Comparison of ENCODE assay signal across 2 cellular contexts in the genomic region with DNA sequence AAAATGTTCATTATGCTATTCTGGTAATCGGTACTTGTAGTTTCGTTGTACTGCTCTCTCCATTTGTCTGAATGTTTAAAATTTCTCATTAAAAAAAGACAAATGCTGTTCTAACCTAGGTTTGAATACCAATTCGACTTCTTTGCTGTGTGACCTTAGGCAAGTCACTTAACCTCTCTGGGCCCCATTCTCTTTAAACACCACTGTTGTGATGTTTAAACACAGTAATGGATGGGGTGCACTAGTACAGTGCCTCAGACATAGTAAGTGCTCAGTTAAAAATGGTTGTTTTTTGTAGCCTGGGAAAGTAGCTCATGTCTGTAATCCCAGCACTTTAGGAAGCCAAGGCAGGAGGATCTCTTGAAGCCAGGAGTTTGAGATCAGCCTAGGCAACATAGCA.
A peak's percentile ranks its signal among the peaks of the same experiment; 100 is the strongest.
TF ChIP-seq lines count a peak whose summit lies in the region.

No MANE protein-coding gene starts in this region.

TF ChIP-seq in HepG2, 621 proteins besides CTCF, POLR2A, EP300 and RAD21:
- TF ChIP-seq ZNF768 (CRISPR knock-in tag; IDR thresholded peaks at IDR 0.05) (peak; percentile 87; the same call in 1 of the 2 replicates), RCOR2 (CRISPR knock-in tag; IDR thresholded peaks at IDR 0.05) (peak; percentile 43; the same call in 1 of the 2 replicates), ZMYM3 (CRISPR knock-in tag; IDR thresholded peaks at IDR 0.05) (peak; percentile 76), KDM1A (CRISPR knock-in tag; IDR thresholded peaks at IDR 0.05) (peak; percentile 65), ARNT (IDR thresholded peaks at IDR 0.05) (no peak), SOX13 (IDR thresholded peaks at IDR 0.05) (0 out of 2 replicates have a peak, but pooled peaks have one; percentile 12), SOX13 (CRISPR knock-in tag; conservative IDR thresholded peaks at IDR 0.05 in 1 of 2, IDR thresholded peaks at IDR 0.05 in 1 of 2) (no peak), ZFP36 (IDR thresholded peaks at IDR 0.05; ENCODE audit: borderline replicate concordance, low read depth, low read length, partially characterized antibody) (peak; percentile 72), MED13 (CRISPR knock-in tag; IDR thresholded peaks at IDR 0.05) (no peak)
- TF ChIP-seq, protein P1, sequence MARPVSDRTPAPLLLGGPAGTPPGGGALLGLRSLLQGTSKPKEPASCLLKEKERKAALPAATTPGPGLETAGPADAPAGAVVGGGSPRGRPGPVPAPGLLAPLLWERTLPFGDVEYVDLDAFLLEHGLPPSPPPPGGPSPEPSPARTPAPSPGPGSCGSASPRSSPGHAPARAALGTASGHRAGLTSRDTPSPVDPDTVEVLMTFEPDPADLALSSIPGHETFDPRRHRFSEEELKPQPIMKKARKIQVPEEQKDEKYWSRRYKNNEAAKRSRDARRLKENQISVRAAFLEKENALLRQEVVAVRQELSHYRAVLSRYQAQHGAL (CRISPR knock-in tag; IDR thresholded peaks at IDR 0.05; ENCODE audit: not compliant biosample characterization), result no peak

TF ChIP-seq in H1, 55 proteins besides CTCF, POLR2A, EP300 and RAD21:
- TF ChIP-seq MAFK (IDR thresholded peaks at IDR 0.05; ENCODE audit: low read depth, low read length) (no peak), POLR2AphosphoS5 (IDR thresholded peaks at IDR 0.05; ENCODE audit: low read depth, low read length) (no peak), HDAC2 (IDR thresholded peaks at IDR 0.05; ENCODE audit: borderline replicate concordance in 1 of 2, low read depth in 2 of 2, low read length in 2 of 2) (peak in 1 of 2 experiments; percentile 72; a peak in 1 of 4 replicates), KDM1A (IDR thresholded peaks at IDR 0.05; ENCODE audit: borderline replicate concordance, low read length) (peak; percentile 88), KDM4A (IDR thresholded peaks at IDR 0.05; ENCODE audit: low read depth, low read length, severe bottlenecking) (no peak)
